1 cellular context compared by ENCODE assay signal in the genomic region with DNA sequence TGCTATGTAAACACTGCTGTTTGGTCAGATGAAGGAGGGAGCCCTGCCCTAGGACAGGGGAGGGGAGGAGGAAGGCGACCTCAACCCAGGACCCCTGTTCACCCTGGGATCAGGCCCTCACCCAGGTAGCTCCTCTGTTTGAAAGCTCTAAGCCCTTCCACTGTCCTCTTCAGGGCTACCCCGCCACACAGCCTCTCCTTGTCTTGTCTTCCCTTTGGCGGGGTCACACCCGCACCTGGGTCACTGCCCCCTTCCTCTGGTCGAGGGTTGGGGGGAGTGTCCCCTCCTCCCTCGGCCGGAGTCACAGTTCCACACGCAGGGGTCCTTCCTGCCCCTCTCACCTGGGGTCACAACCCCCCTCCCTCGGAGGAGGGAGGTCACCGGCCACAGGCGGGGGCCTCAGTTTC.
TF ChIP-seq lines count a peak whose summit lies in the region.

No MANE protein-coding gene starts in this region.

TF ChIP-seq in HEK293, 187 proteins besides CTCF, POLR2A, EP300 and RAD21 (continued from another document):
- TF ChIP-seq, protein P1, sequence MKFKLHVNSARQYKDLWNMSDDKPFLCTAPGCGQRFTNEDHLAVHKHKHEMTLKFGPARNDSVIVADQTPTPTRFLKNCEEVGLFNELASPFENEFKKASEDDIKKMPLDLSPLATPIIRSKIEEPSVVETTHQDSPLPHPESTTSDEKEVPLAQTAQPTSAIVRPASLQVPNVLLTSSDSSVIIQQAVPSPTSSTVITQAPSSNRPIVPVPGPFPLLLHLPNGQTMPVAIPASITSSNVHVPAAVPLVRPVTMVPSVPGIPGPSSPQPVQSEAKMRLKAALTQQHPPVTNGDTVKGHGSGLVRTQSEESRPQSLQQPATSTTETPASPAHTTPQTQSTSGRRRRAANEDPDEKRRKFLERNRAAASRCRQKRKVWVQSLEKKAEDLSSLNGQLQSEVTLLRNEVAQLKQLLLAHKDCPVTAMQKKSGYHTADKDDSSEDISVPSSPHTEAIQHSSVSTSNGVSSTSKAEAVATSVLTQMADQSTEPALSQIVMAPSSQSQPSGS (tag by site-specific recombination; IDR thresholded peaks at IDR 0.05; ENCODE audit: low read depth): no peak
- TF ChIP-seq, protein P2, sequence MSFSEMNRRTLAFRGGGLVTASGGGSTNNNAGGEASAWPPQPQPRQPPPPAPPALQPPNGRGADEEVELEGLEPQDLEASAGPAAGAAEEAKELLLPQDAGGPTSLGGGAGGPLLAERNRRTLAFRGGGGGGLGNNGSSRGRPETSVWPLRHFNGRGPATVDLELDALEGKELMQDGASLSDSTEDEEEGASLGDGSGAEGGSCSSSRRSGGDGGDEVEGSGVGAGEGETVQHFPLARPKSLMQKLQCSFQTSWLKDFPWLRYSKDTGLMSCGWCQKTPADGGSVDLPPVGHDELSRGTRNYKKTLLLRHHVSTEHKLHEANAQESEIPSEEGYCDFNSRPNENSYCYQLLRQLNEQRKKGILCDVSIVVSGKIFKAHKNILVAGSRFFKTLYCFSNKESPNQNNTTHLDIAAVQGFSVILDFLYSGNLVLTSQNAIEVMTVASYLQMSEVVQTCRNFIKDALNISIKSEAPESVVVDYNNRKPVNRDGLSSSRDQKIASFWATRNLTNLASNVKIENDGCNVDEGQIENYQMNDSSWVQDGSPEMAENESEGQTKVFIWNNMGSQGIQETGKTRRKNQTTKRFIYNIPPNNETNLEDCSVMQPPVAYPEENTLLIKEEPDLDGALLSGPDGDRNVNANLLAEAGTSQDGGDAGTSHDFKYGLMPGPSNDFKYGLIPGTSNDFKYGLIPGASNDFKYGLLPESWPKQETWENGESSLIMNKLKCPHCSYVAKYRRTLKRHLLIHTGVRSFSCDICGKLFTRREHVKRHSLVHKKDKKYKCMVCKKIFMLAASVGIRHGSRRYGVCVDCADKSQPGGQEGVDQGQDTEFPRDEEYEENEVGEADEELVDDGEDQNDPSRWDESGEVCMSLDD (tag by site-specific recombination; IDR thresholded peaks at IDR 0.05): peak; percentile 28; the same call in 1 of the 2 replicates
- TF ChIP-seq BCL11B (tag by site-specific recombination; IDR thresholded peaks at IDR 0.05; ENCODE audit: low read depth): peak; percentile 42; the same call in 1 of the 2 replicates
- TF ChIP-seq PATZ1 (tag by site-specific recombination; IDR thresholded peaks at IDR 0.05): peak; percentile 69
- no peak for TF ChIP-seq ZBTB11 (tag by site-specific recombination; conservative IDR thresholded peaks at IDR 0.05; ENCODE audit: low read depth)
- TF ChIP-seq AEBP2 (tag by site-specific recombination; IDR thresholded peaks at IDR 0.05; ENCODE audit: borderline replicate concordance): no peak
- TF ChIP-seq PRDM1 (tag by site-specific recombination; IDR thresholded peaks at IDR 0.05): no peak
- TF ChIP-seq ZNF23 (tag by site-specific recombination; IDR thresholded peaks at IDR 0.05; ENCODE audit: borderline replicate concordance): no peak
- TF ChIP-seq ZNF623 (tag by site-specific recombination; IDR thresholded peaks at IDR 0.05): no peak
- TF ChIP-seq, protein P3, sequence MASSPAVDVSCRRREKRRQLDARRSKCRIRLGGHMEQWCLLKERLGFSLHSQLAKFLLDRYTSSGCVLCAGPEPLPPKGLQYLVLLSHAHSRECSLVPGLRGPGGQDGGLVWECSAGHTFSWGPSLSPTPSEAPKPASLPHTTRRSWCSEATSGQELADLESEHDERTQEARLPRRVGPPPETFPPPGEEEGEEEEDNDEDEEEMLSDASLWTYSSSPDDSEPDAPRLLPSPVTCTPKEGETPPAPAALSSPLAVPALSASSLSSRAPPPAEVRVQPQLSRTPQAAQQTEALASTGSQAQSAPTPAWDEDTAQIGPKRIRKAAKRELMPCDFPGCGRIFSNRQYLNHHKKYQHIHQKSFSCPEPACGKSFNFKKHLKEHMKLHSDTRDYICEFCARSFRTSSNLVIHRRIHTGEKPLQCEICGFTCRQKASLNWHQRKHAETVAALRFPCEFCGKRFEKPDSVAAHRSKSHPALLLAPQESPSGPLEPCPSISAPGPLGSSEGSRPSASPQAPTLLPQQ (tag by site-specific recombination; IDR thresholded peaks at IDR 0.05): 0 out of 2 replicates have a peak, but pooled peaks have one; percentile 74
- peak; percentile 37; the same call in 1 of the 2 replicates for TF ChIP-seq ZEB2 (tag by site-specific recombination; IDR thresholded peaks at IDR 0.05)
- no peak for TF ChIP-seq ZNF791 (tag by site-specific recombination; IDR thresholded peaks at IDR 0.05)
- TF ChIP-seq, protein P4, sequence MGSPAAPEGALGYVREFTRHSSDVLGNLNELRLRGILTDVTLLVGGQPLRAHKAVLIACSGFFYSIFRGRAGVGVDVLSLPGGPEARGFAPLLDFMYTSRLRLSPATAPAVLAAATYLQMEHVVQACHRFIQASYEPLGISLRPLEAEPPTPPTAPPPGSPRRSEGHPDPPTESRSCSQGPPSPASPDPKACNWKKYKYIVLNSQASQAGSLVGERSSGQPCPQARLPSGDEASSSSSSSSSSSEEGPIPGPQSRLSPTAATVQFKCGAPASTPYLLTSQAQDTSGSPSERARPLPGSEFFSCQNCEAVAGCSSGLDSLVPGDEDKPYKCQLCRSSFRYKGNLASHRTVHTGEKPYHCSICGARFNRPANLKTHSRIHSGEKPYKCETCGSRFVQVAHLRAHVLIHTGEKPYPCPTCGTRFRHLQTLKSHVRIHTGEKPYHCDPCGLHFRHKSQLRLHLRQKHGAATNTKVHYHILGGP (tag by site-specific recombination; IDR thresholded peaks at IDR 0.05): no peak
